ENCODE assay signal across 24 cellular contexts in genomic region chr1:25199876-25200620, GRCh38. TPM values are rescaled to one million over a fixed set of nuclear protein-coding genes. Genes with fewer than 3 reads are reported as not detected.
DNase-seq lines count a peak whose midpoint lies in the region; ATAC-seq, FAIRE-seq and TF ChIP-seq lines count a peak whose summit lies in the region.
"Had no signal": no experiment of that assay in that cellular context is flagged by ENCODE, and none has a peak within 500 bp of the region (broad histone marks: within the 10 kb centered on the region; RNA-seq: fewer than 3 reads in every experiment).

No MANE protein-coding gene starts in this region.

- no peaks in the 10 kb centered on the region for H3K36me3 Mint-ChIP-seq in brain
- H3K36me3 Mint-ChIP-seq in nephron progenitor cell (ENCODE audit: low read depth), result no peaks in the 10 kb centered on the region
- no peaks in the 10 kb centered on the region for H3K36me3 Mint-ChIP-seq in activated naive CD4-positive, alpha-beta T cell treated with anti-CD3 and anti-CD28 coated beads, Interleukin-2, amount 10 ng/mL, durations not matched to agents 7 days and 5 days

- H3K9ac ChIP-seq in HepG2 (ENCODE audit: insufficient read depth, low read depth, low read length), result no peak overlapping the region

- H3K27me3 Mint-ChIP-seq in brain (peaks cover 13% of the 10 kb centered on the region), nephron progenitor cell (ENCODE audit: low read depth, poor library complexity) (peaks cover 88% of the 10 kb centered on the region)
- peaks cover 56% of the 10 kb centered on the region for H3K27me3 Mint-ChIP-seq in activated naive CD4-positive, alpha-beta T cell treated with anti-CD3 and anti-CD28 coated beads, Interleukin-2, amount 10 ng/mL, durations not matched to agents 7 days and 5 days
- H3K27me3 Mint-ChIP-seq: activated CD8-positive, alpha-beta T cell treated with anti-CD3 and anti-CD28 coated beads for 36 hours had no signal

- in situ Hi-C loops in HepG2 (cut with HindIII; ENCODE audit: extremely low pct_ligation_motif_present, low pct_unique_long_range_greater_than_20kb), result loop anchor here (5.0 kb wide), 1 partner anchor 33 kb away; no protein-coding TSS in a partner anchor

- H3K79me2 ChIP-seq in HepG2 (ENCODE audit: insufficient read depth, low read length), result no peaks in the 10 kb centered on the region

- no peaks in the 10 kb centered on the region for H4K20me1 ChIP-seq in HepG2 (ENCODE audit: insufficient read depth, low read length)

- TF ChIP-seq POLR2A in HepG2 (IDR thresholded peaks at IDR 0.05; ENCODE audit: insufficient read depth in 1 of 2, low read depth in 2 of 2, low read length in 2 of 2) (no peak), right lobe of liver (IDR thresholded peaks at IDR 0.05) (no peak)

- H3K27ac Mint-ChIP-seq in brain (peak overlapping the region in 4 of 5 experiments; percentile 60 to 92 (median 80)), nephron progenitor cell (no peak overlapping the region)
- no peak overlapping the region for H3K27ac Mint-ChIP-seq in activated naive CD4-positive, alpha-beta T cell treated with anti-CD3 and anti-CD28 coated beads, Interleukin-2, amount 10 ng/mL, durations not matched to agents 7 days and 5 days
- H3K27ac Mint-ChIP-seq: activated CD8-positive, alpha-beta T cell treated with anti-CD3 and anti-CD28 coated beads for 36 hours; activated naive CD8-positive, alpha-beta T cell treated with anti-CD3 and anti-CD28 coated beads, Interleukin-2, amount 50 U/mL, for 24 hours; stimulated activated naive CD8-positive, alpha-beta T cell treated with anti-CD3 and anti-CD28 coated beads, Interleukin-15, Interleukin-2, amounts not matched to agents 100 ng/mL and 50 ng/mL, for 24 hours had no signal

- no peak overlapping the region for H3K4me3 ChIP-seq in HepG2 (replicated peaks in 1 of 3; ENCODE audit: insufficient read depth in 1 of 3, low read depth in 2 of 3, low read length in 3 of 3)
- H3K4me3 ChIP-seq in right lobe of liver, result no peak overlapping the region
- H3K4me3 ChIP-seq: sigmoid colon had no signal

- H2AFZ ChIP-seq in HepG2 (ENCODE audit: low read length), result no peak overlapping the region

- ATAC-seq in HepG2 (no peak), right lobe of liver (no peak), GM21390 (IDR thresholded peaks at IDR 0.05; ENCODE audit: unreplicated experiment) (no peak), GM19467 (IDR thresholded peaks at IDR 0.05; ENCODE audit: unreplicated experiment) (no peak)
- ATAC-seq: activated CD8-positive, alpha-beta T cell treated with anti-CD3 and anti-CD28 coated beads for 36 hours; activated naive CD8-positive, alpha-beta T cell treated with anti-CD3 and anti-CD28 coated beads, Interleukin-2, amount 50 U/mL, for 24 hours; HCT116; left ventricle myocardium superior had no signal

- H3K4me1 ChIP-seq in HepG2 (ENCODE audit: insufficient read depth, low read length) (peaks cover 68% of the 10 kb centered on the region), right lobe of liver (no peaks in the 10 kb centered on the region)

- H3K4me2 ChIP-seq in HepG2 (ENCODE audit: low read depth, low read length), result no peak overlapping the region

- TF ChIP-seq RAD21 in HepG2 (CRISPR knock-in tag; IDR thresholded peaks at IDR 0.05), result no peak

- intact Hi-C loops in HepG2 (cut with micrococcal nuclease; ENCODE audit: unreplicated experiment) (no loop called here), right lobe of liver (cut with DNase I) (loop anchor here (5.0 to 10.0 kb wide), 2 partner anchors 78 to 85 kb away; no protein-coding TSS in a partner anchor)

- FAIRE-seq in HepG2 (lab: Jason Lieb, UNC), result no peak
- FAIRE-seq: G401.6, islet of Langerhans had no signal

- DNase-seq in HepG2 (ENCODE audit: low spot score) (no peak), right lobe of liver (no peak), nephron progenitor cell (no peak), activated gamma-delta T cell treated with Interleukin-2 at 50 U/mL for 16 hours (no peak)
- no peak for DNase-seq in activated naive CD4-positive, alpha-beta T cell treated with anti-CD3 and anti-CD28 coated beads, Interleukin-2, amount 10 ng/mL, durations not matched to agents 7 days and 5 days
- DNase-seq: activated CD4-positive, alpha-beta T cell treated with anti-CD3 and anti-CD28 coated beads for 1 hour; activated CD8-positive, alpha-beta T cell treated with anti-CD3 and anti-CD28 coated beads for 36 hours; activated effector memory CD4-positive, alpha-beta T cell treated with anti-CD3 and anti-CD28 coated beads, Interleukin-2, amount 50 U/mL, for 16 hours; activated naive CD8-positive, alpha-beta T cell treated with anti-CD3 and anti-CD28 coated beads, Interleukin-2, amount 50 U/mL, for 24 hours; DMS53; left ventricle myocardium superior; NCI-H1092; NCI-H1930; NCI-H748 treated with DMSO at 0.1 percent for 48 hours; RPMI8226; sigmoid colon; T-helper 2 cell had no signal

- H3K27me3 ChIP-seq in HepG2 (ENCODE audit: control insufficient read depth in 1 of 2, insufficient read depth in 2 of 2, low read length in 2 of 2) (no peaks in the 10 kb centered on the region), right lobe of liver (no peaks in the 10 kb centered on the region)

- TF ChIP-seq EP300 in HepG2 (IDR thresholded peaks at IDR 0.05; ENCODE audit: low read depth in 2 of 2, low read length in 2 of 2) (no peak), HepG2 (CRISPR knock-in tag; IDR thresholded peaks at IDR 0.05; ENCODE audit: borderline replicate concordance) (no peak)

- no TSS peak for BruUV-seq in HepG2 (replicated peaks; lab: Mats Ljungman, UMichigan)

- CTCF ChIA-PET in HepG2 (lab: Yijun Ruan, JAX; ENCODE audit: low intra/inter-chr PET ratio, low total read pairs), result no interaction called here
- CTCF ChIA-PET in activated naive CD4-positive, alpha-beta T cell treated with anti-CD3 and anti-CD28 coated beads, Interleukin-2, amount 10 ng/mL, durations not matched to agents 7 days and 5 days (lab: Charles Lee), result interaction anchor here (3.8 kb wide), 1 partner anchor 352 kb away, joined by 21 read pairs; no protein-coding TSS in a partner anchor

- H3K9me3 Mint-ChIP-seq in brain, result peaks cover 0 to 5% (median 0%) of the 10 kb centered on the region in 5 experiments
- H3K9me3 Mint-ChIP-seq in nephron progenitor cell, result peaks cover 12% of the 10 kb centered on the region
- H3K9me3 Mint-ChIP-seq in activated naive CD4-positive, alpha-beta T cell treated with anti-CD3 and anti-CD28 coated beads, Interleukin-2, amount 10 ng/mL, durations not matched to agents 7 days and 5 days, result no peaks in the 10 kb centered on the region
- H3K9me3 Mint-ChIP-seq: activated CD8-positive, alpha-beta T cell treated with anti-CD3 and anti-CD28 coated beads for 36 hours; activated naive CD8-positive, alpha-beta T cell treated with anti-CD3 and anti-CD28 coated beads, Interleukin-2, amount 50 U/mL, for 24 hours; stimulated activated naive CD8-positive, alpha-beta T cell treated with anti-CD3 and anti-CD28 coated beads, Interleukin-15, Interleukin-2, amounts not matched to agents 100 ng/mL and 50 ng/mL, for 24 hours had no signal

- POLR2A ChIA-PET in HepG2 (lab: Yijun Ruan, JAX), result interaction anchor here (5.4 kb wide), 1 partner anchor 32 kb away, joined by 48 read pairs; no protein-coding TSS in a partner anchor

- H3K4me1 Mint-ChIP-seq in brain, result peaks cover 42% of the 10 kb centered on the region
- peaks cover 53% of the 10 kb centered on the region for H3K4me1 Mint-ChIP-seq in nephron progenitor cell
- peaks cover 5% of the 10 kb centered on the region for H3K4me1 Mint-ChIP-seq in activated naive CD4-positive, alpha-beta T cell treated with anti-CD3 and anti-CD28 coated beads, Interleukin-2, amount 10 ng/mL, durations not matched to agents 7 days and 5 days

- H3K36me3 ChIP-seq in HepG2 (replicated peaks in 1 of 2; ENCODE audit: control insufficient read depth in 1 of 2, insufficient read depth in 2 of 2, low read length in 2 of 2) (no peaks in the 10 kb centered on the region), right lobe of liver (no peaks in the 10 kb centered on the region)
- H3K36me3 ChIP-seq: sigmoid colon had no signal

- H3K9me3 ChIP-seq in HepG2 (ENCODE audit: low read length) (no peaks in the 10 kb centered on the region), right lobe of liver (no peaks in the 10 kb centered on the region)
- H3K9me3 ChIP-seq: sigmoid colon had no signal

- WGBS in HepG2 (ENCODE audit: low lambda C conversion rate), result 92% methylated on average over 14 of the region's 18 CpGs
- 83% methylated on average over 10 of the region's 18 CpGs for WGBS in right lobe of liver (ENCODE audit: insufficient coverage, low coverage, low lambda C conversion rate, missing lambda C conversion rate)

- H3K27ac ChIP-seq in HepG2 (ENCODE audit: extremely low read length, insufficient read depth, low read length) (no peak overlapping the region), right lobe of liver (no peak overlapping the region)

- TF ChIP-seq CTCF in HepG2 (CRISPR knock-in tag; IDR thresholded peaks at IDR 0.05), result no peak
- TF ChIP-seq CTCF in right lobe of liver (IDR thresholded peaks at IDR 0.05), result no peak
- TF ChIP-seq CTCF in brain (conservative IDR thresholded peaks at IDR 0.05), result no peak
- TF ChIP-seq CTCF in nephron progenitor cell (IDR thresholded peaks at IDR 0.05), result no peak

- no peak overlapping the region for H3K4me3 Mint-ChIP-seq in brain
- peak overlapping the region; percentile 44 for H3K4me3 Mint-ChIP-seq in nephron progenitor cell
- no peak overlapping the region for H3K4me3 Mint-ChIP-seq in activated naive CD4-positive, alpha-beta T cell treated with anti-CD3 and anti-CD28 coated beads, Interleukin-2, amount 10 ng/mL, durations not matched to agents 7 days and 5 days
- H3K4me3 Mint-ChIP-seq: activated CD8-positive, alpha-beta T cell treated with anti-CD3 and anti-CD28 coated beads for 36 hours; activated naive CD8-positive, alpha-beta T cell treated with anti-CD3 and anti-CD28 coated beads, Interleukin-2, amount 50 U/mL, for 24 hours; stimulated activated naive CD8-positive, alpha-beta T cell treated with anti-CD3 and anti-CD28 coated beads, Interleukin-15, Interleukin-2, amounts not matched to agents 100 ng/mL and 50 ng/mL, for 24 hours had no signal

RNA-seq across cellular contexts. Expression of gene SYF2, which starts 32.3 kb away (rescaled TPM):
- 34.1 and 42.8 TPM in 2 replicates for total RNA-seq in HepG2 (2016; rRNA removed; fragmentation: Illumina TruSeq; extraction: Trizol)
- 12.4 and 14.5 TPM in 2 replicates for total RNA-seq in HepG2 (2016; cell fraction: cytosol; rRNA removed; fragmentation: Illumina TruSeq; extraction: Trizol; ENCODE audit: low read depth)
- total RNA-seq in HepG2 (2016; cell fraction: insoluble cytoplasmic fraction; rRNA removed; fragmentation: Illumina TruSeq; extraction: Trizol), result 35.1 and 45.3 TPM in 2 replicates
- total RNA-seq in HepG2 (2016; cell fraction: membrane; rRNA removed; fragmentation: Illumina TruSeq; extraction: Trizol), result 18.7 and 22.7 TPM in 2 replicates
- total RNA-seq in HepG2 (2016; cell fraction: nucleus; rRNA removed; fragmentation: Illumina TruSeq; extraction: Trizol), result 13.8 and 16.2 TPM in 2 replicates
- polyA plus RNA-seq in HepG2 (2011; rRNA removed), result 13.9 and 17.8 TPM in 2 replicates
- polyA plus RNA-seq in HepG2 (2011; cell fraction: cytosol; rRNA removed), result 6.6 and 9.6 TPM in 2 replicates
- polyA plus RNA-seq in HepG2 (2011; cell fraction: nucleus; rRNA removed), result 4.1 and 5.1 TPM in 2 replicates
- polyA plus RNA-seq in HepG2 (2012), result 31.0 and 38.9 TPM in 2 replicates
- polyA plus RNA-seq in HepG2 (2016; cell fraction: cytosol; fragmentation: Illumina TruSeq; extraction: Trizol; ENCODE audit: low read depth), result 8.7 and 9.4 TPM in 2 replicates
- 49.5 and 51.5 TPM in 2 replicates for polyA plus RNA-seq in HepG2 (2016; cell fraction: insoluble cytoplasmic fraction; fragmentation: Illumina TruSeq; extraction: Trizol; ENCODE audit: low read depth)
- polyA plus RNA-seq in HepG2 (2016; cell fraction: membrane; fragmentation: Illumina TruSeq; extraction: Trizol; ENCODE audit: low read depth), result 14.2 and 16.8 TPM in 2 replicates
- 27.3 and 29.0 TPM in 2 replicates for polyA plus RNA-seq in HepG2 (2016; cell fraction: nucleus; fragmentation: Illumina TruSeq; extraction: Trizol; ENCODE audit: insufficient read depth, low read depth)
- polyA minus RNA-seq in HepG2 (2011; rRNA and poly(A)+ RNA removed; ENCODE audit: low replicate concordance), result 2.9 and 3.2 TPM in 2 replicates
- 5.4 and 6.7 TPM in 2 replicates for polyA minus RNA-seq in HepG2 (2011; cell fraction: cytosol; rRNA and poly(A)+ RNA removed)
- polyA minus RNA-seq in HepG2 (2011; cell fraction: nucleus; rRNA and poly(A)+ RNA removed), result 7.3 and 9.1 TPM in 2 replicates
- total RNA-seq in right lobe of liver, result 10 to 100 TPM; 11.0 to 21.8 (median 16.8) TPM
- polyA plus RNA-seq in brain (ENCODE audit: insufficient read depth, low read depth, low replicate concordance), result 64.2 TPM

RNA-seq across cellular contexts. Expression of gene RSRP1, which starts 47.2 kb away (rescaled TPM):
- total RNA-seq in HepG2 (2016; rRNA removed; fragmentation: Illumina TruSeq; extraction: Trizol) (11.3 and 52.8 TPM in 2 replicates), right lobe of liver (10 to 100 TPM; 32.1 to 52.1 (median 40.2) TPM)
- 15.2 and 19.2 TPM in 2 replicates for total RNA-seq in HepG2 (2016; cell fraction: cytosol; rRNA removed; fragmentation: Illumina TruSeq; extraction: Trizol; ENCODE audit: low read depth)
- total RNA-seq in HepG2 (2016; cell fraction: insoluble cytoplasmic fraction; rRNA removed; fragmentation: Illumina TruSeq; extraction: Trizol), result 13.4 and 49.0 TPM in 2 replicates
- total RNA-seq in HepG2 (2016; cell fraction: membrane; rRNA removed; fragmentation: Illumina TruSeq; extraction: Trizol), result 5.7 and 7.6 TPM in 2 replicates
- total RNA-seq in HepG2 (2016; cell fraction: nucleus; rRNA removed; fragmentation: Illumina TruSeq; extraction: Trizol), result 132 and 140 TPM in 2 replicates
- polyA plus RNA-seq in HepG2 (2011; rRNA removed) (43.9 and 46.3 TPM in 2 replicates), brain (ENCODE audit: insufficient read depth, low read depth, low replicate concordance) (36.8 TPM)
- 9.7 and 11.5 TPM in 2 replicates for polyA plus RNA-seq in HepG2 (2011; cell fraction: cytosol; rRNA removed)
- 254 and 258 TPM in 2 replicates for polyA plus RNA-seq in HepG2 (2011; cell fraction: nucleus; rRNA removed)
- polyA plus RNA-seq in HepG2 (2012), result 40.8 and 53.9 TPM in 2 replicates
- 1.1 and 1.2 TPM in 2 replicates for polyA plus RNA-seq in HepG2 (2016; cell fraction: cytosol; fragmentation: Illumina TruSeq; extraction: Trizol; ENCODE audit: low read depth)
- 8.3 and 10.7 TPM in 2 replicates for polyA plus RNA-seq in HepG2 (2016; cell fraction: insoluble cytoplasmic fraction; fragmentation: Illumina TruSeq; extraction: Trizol; ENCODE audit: low read depth)
- polyA plus RNA-seq in HepG2 (2016; cell fraction: membrane; fragmentation: Illumina TruSeq; extraction: Trizol; ENCODE audit: low read depth), result 1.9 and 2.6 TPM in 2 replicates
- polyA plus RNA-seq in HepG2 (2016; cell fraction: nucleus; fragmentation: Illumina TruSeq; extraction: Trizol; ENCODE audit: insufficient read depth, low read depth), result 163 and 167 TPM in 2 replicates
- polyA minus RNA-seq in HepG2 (2011; rRNA and poly(A)+ RNA removed; ENCODE audit: low replicate concordance), result 31.5 and 61.3 TPM in 2 replicates
- polyA minus RNA-seq in HepG2 (2011; cell fraction: cytosol; rRNA and poly(A)+ RNA removed), result 8.5 and 15.8 TPM in 2 replicates
- 318 and 343 TPM in 2 replicates for polyA minus RNA-seq in HepG2 (2011; cell fraction: nucleus; rRNA and poly(A)+ RNA removed)

Comparison
In these comparisons a context has a peak if more than half of its experiments do, and no peak if none do; other contexts are left out.
1. H3K27ac Mint-ChIP-seq: peak in brain (4 of 5); none in nephron progenitor cell (single experiment) and activated naive CD4-positive, alpha-beta T cell treated with anti-CD3 and anti-CD28 coated beads, Interleukin-2, amount 10 ng/mL, durations not matched to agents 7 days and 5 days (single experiment).